In genomic region chr3:127817331-127817821, GRCh38 we compare ENCODE assay signal across 12 cellular contexts. TPM values are rescaled to one million over a fixed set of nuclear protein-coding genes. Genes with fewer than 3 reads are reported as not detected.
A peak's percentile ranks its signal among the peaks of the same experiment; 100 is the strongest.
DNase-seq lines count a peak whose midpoint lies in the region; ATAC-seq and TF ChIP-seq lines count a peak whose summit lies in the region.
"Had no signal": no experiment of that assay in that cellular context is flagged by ENCODE, and none has a peak within 500 bp of the region (broad histone marks: within the 10 kb centered on the region; RNA-seq: fewer than 3 reads in every experiment).

No MANE protein-coding gene starts in this region.

- no peaks in the 10 kb centered on the region for H3K27me3 Mint-ChIP-seq in chondrocyte (ENCODE audit: low read depth)

- H3K4me3 Mint-ChIP-seq in chondrocyte (ENCODE audit: unreplicated experiment): no peak overlapping the region
- H3K4me3 Mint-ChIP-seq: memory B cell had no signal

- no peak for ATAC-seq in HG03439 (IDR thresholded peaks at IDR 0.05; ENCODE audit: unreplicated experiment)

- H3K9me3 ChIP-seq in adipocyte (ENCODE audit: control insufficient read depth, low read length): no peaks in the 10 kb centered on the region
- H3K9me3 ChIP-seq in right atrium auricular region: no peaks in the 10 kb centered on the region
- H3K9me3 ChIP-seq in stomach: no peaks in the 10 kb centered on the region
- H3K9me3 ChIP-seq in HAP-1: no peaks in the 10 kb centered on the region

- H3K36me3 ChIP-seq in adipocyte (ENCODE audit: control insufficient read depth, insufficient read depth, low read length, severe bottlenecking) (peaks cover 33% of the 10 kb centered on the region), right atrium auricular region (peaks cover 15% of the 10 kb centered on the region), stomach (peaks cover 0 to 15% (median 12%) of the 10 kb centered on the region in 4 donors), HAP-1 (replicated peaks) (no peaks in the 10 kb centered on the region)
- H3K36me3 ChIP-seq: WERI-Rb-1 had no signal

- in situ Hi-C loops in HAP-1 (cut with MboI; ENCODE audit: low sequenced_read_pairs): no loop called here

- H3K4me1 ChIP-seq in adipocyte (ENCODE audit: control insufficient read depth, insufficient read depth, low read length) (peaks cover 70% of the 10 kb centered on the region), right atrium auricular region (peaks cover 0 to 71% of the 10 kb centered on the region in 2 donors), stomach (peaks cover 19 to 87% (median 69%) of the 10 kb centered on the region in 4 donors), HAP-1 (peaks cover 14% of the 10 kb centered on the region)

- H3K27ac ChIP-seq in right atrium auricular region (peak overlapping the region; percentile 41 to 89), stomach (peak overlapping the region; percentile 9 to 90 (median 88))
- H3K27ac ChIP-seq: WERI-Rb-1 had no signal

- peaks cover 30% of the 10 kb centered on the region for H3K36me3 Mint-ChIP-seq in chondrocyte (ENCODE audit: low read depth)
- H3K36me3 Mint-ChIP-seq: memory B cell had no signal

- peak; percentile 46 for DNase-seq in HK-2 (ENCODE audit: unreplicated experiment)
- DNase-seq in adipocyte (ENCODE audit: low read depth): peak; percentile 54
- no peak for DNase-seq in right atrium auricular region (ENCODE audit: low spot score)
- DNase-seq in stomach: no peak
- DNase-seq in HAP-1 (ENCODE audit: low spot score in 2 of 2): no peak
- no peak for DNase-seq in activated naive CD4-positive, alpha-beta T cell treated with anti-CD3 and anti-CD28 coated beads, Interleukin-2, amount 50 U/mL, for 16 hours
- no peak for DNase-seq in chondrocyte (ENCODE audit: low spot score)
- DNase-seq: GOT3, NCI-H1092, WERI-Rb-1 had no signal

- H3K27me3 ChIP-seq in adipocyte (replicated peaks; ENCODE audit: control insufficient read depth, insufficient read depth, low read length) (no peaks in the 10 kb centered on the region), right atrium auricular region (no peaks in the 10 kb centered on the region), stomach (peaks cover 0 to 2% (median 0%) of the 10 kb centered on the region in 3 donors), HAP-1 (ENCODE audit: low read depth) (peaks cover 14% of the 10 kb centered on the region)

- no peak overlapping the region for H3K27ac Mint-ChIP-seq in chondrocyte (ENCODE audit: unreplicated experiment)
- H3K27ac Mint-ChIP-seq: memory B cell had no signal

- TF ChIP-seq CTCF in right atrium auricular region (IDR thresholded peaks at IDR 0.05) (no peak), stomach (IDR thresholded peaks at IDR 0.05) (no peak), chondrocyte (IDR thresholded peaks at IDR 0.05) (no peak)

- no peak overlapping the region for H3K9ac ChIP-seq in adipocyte (ENCODE audit: low read length)

- TF ChIP-seq POLR2A in stomach (IDR thresholded peaks at IDR 0.05): no peak

- no peak overlapping the region for H3K4me3 ChIP-seq in adipocyte (ENCODE audit: low read length)
- no peak overlapping the region for H3K4me3 ChIP-seq in right atrium auricular region
- no peak overlapping the region for H3K4me3 ChIP-seq in stomach
- H3K4me3 ChIP-seq in HAP-1: no peak overlapping the region

- intact Hi-C loops in stomach (cut with DNase I; ENCODE audit: low total_unique reads): no loop called here

- 60 to 74% (median 68%) methylated on average over 5 of the region's 5 CpGs for WGBS in stomach, 5 donors

- peaks cover 38% of the 10 kb centered on the region for H3K4me1 Mint-ChIP-seq in chondrocyte (ENCODE audit: low read depth)

- TF ChIP-seq EP300 in stomach (IDR thresholded peaks at IDR 0.05): no peak

- H3K9me3 Mint-ChIP-seq in chondrocyte (ENCODE audit: low read depth): no peaks in the 10 kb centered on the region
- H3K9me3 Mint-ChIP-seq: memory B cell had no signal

RNA-seq across cellular contexts. Expression of gene MGLL, which starts 4.9 kb away (rescaled TPM):
- total RNA-seq in right atrium auricular region (10 to 100 TPM; 36.3 to 46.4 TPM), stomach (100 to 1,000 TPM in 1 of 5 donors, 10 to 100 TPM in 4; 10.5 to 118 (median 55.1) TPM), chondrocyte (36.4 to 61.0 TPM (median 59.5 TPM) in 3 replicates)
- 10 to 100 TPM; 17.3 to 50.9 (median 25.0) TPM for polyA plus RNA-seq in stomach

Comparison
In these comparisons a context has a peak if more than half of its experiments do, and no peak if none do; other contexts are left out.
1. DNase-seq: peak in HK-2 (single experiment) and adipocyte (single experiment); none in right atrium auricular region (single experiment), stomach (single experiment), HAP-1 (0 of 2), activated naive CD4-positive, alpha-beta T cell treated with anti-CD3 and anti-CD28 coated beads, Interleukin-2, amount 50 U/mL, for 16 hours (single experiment) and chondrocyte (single experiment).